In the genomic region with DNA sequence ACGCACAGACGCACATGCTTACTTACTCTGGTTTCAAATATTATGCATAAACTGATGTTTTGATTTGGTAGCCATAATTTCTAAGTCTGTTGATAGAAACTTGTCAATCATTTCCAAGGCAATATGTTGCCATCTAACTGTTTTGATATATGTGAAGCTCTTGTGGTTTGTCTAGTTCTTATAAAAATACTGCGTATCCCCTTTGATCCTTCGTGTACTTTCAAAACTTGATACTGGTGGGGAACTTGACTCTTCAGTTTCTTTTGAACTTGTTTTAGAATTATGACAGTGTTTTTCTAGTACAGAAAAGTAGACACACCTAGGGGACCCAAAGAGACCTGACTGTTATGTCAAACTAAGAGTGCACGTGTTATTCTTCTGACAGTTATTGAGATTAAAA, we compare ENCODE assay signal across 14 cellular contexts.
DNase-seq lines count a peak whose midpoint lies in the region; ATAC-seq and TF ChIP-seq lines count a peak whose summit lies in the region.
"Had no signal": no experiment of that assay in that cellular context is flagged by ENCODE, and none has a peak within 500 bp of the region (broad histone marks: within the 10 kb centered on the region; RNA-seq: fewer than 3 reads in every experiment).

No MANE protein-coding gene starts in this region.

- no peak overlapping the region for H3K23ac ChIP-seq in mesendoderm (ENCODE audit: low read length)

- no peaks in the 10 kb centered on the region for H3K27me3 Mint-ChIP-seq in activated CD4-positive, alpha-beta T cell treated with anti-CD3 and anti-CD28 coated beads for 36 hours
- no peaks in the 10 kb centered on the region for H3K27me3 Mint-ChIP-seq in CD4-positive, CD25-positive, alpha-beta regulatory T cell
- no peaks in the 10 kb centered on the region for H3K27me3 Mint-ChIP-seq in activated naive CD8-positive, alpha-beta T cell treated with anti-CD3 and anti-CD28 coated beads for 36 hours
- no peaks in the 10 kb centered on the region for H3K27me3 Mint-ChIP-seq in nephron progenitor cell (ENCODE audit: low read depth, poor library complexity)

- CTCF ChIA-PET in activated CD4-positive, alpha-beta T cell treated with anti-CD3 and anti-CD28 coated beads for 36 hours (lab: Charles Lee), result no interaction called here

- H3K4ac ChIP-seq in mesendoderm (ENCODE audit: low read depth, low read length), result no peak overlapping the region

- no peaks in the 10 kb centered on the region for H3K4me1 ChIP-seq in CD4-positive, CD25-positive, alpha-beta regulatory T cell (ENCODE audit: control insufficient read depth, insufficient read depth, low read length, poor library complexity, severe bottlenecking)
- H3K4me1 ChIP-seq in mesendoderm (ENCODE audit: control insufficient read depth, low read depth, low read length), result no peaks in the 10 kb centered on the region
- H3K4me1 ChIP-seq: BLaER1 had no signal

- H2BK5ac ChIP-seq in mesendoderm (ENCODE audit: low read length), result no peak overlapping the region

- H3K4me1 Mint-ChIP-seq in activated CD4-positive, alpha-beta T cell treated with anti-CD3 and anti-CD28 coated beads for 36 hours, result peaks cover 7% of the 10 kb centered on the region
- H3K4me1 Mint-ChIP-seq in CD4-positive, CD25-positive, alpha-beta regulatory T cell, result peaks cover 0 to 22% (median 2%) of the 10 kb centered on the region in 4 donors
- H3K4me1 Mint-ChIP-seq in activated naive CD8-positive, alpha-beta T cell treated with anti-CD3 and anti-CD28 coated beads for 36 hours, result peaks cover 2% of the 10 kb centered on the region
- peaks cover 65% of the 10 kb centered on the region for H3K4me1 Mint-ChIP-seq in nephron progenitor cell

- 100% methylated on average over 2 of the region's 5 CpGs for WGBS in mesendoderm (ENCODE audit: extremely low coverage, insufficient coverage, low lambda C conversion rate)

- H3K27me3 ChIP-seq in CD4-positive, CD25-positive, alpha-beta regulatory T cell (ENCODE audit: control insufficient read depth, insufficient read depth, low read length), result no peaks in the 10 kb centered on the region
- H3K27me3 ChIP-seq in mesendoderm (ENCODE audit: insufficient read depth, low read length, poor library complexity), result no peaks in the 10 kb centered on the region
- H3K27me3 ChIP-seq: BLaER1 had no signal

- peak overlapping the region; percentile 68 for H3K27ac ChIP-seq in CD4-positive, CD25-positive, alpha-beta regulatory T cell (ENCODE audit: insufficient read depth, low read length, poor library complexity, severe bottlenecking)
- no peak overlapping the region for H3K27ac ChIP-seq in mesendoderm (ENCODE audit: low read depth, low read length)
- H3K27ac ChIP-seq: BLaER1 had no signal

- H4K5ac ChIP-seq in mesendoderm (ENCODE audit: low read length), result no peak overlapping the region

- no peak overlapping the region for H3K27ac Mint-ChIP-seq in activated CD4-positive, alpha-beta T cell treated with anti-CD3 and anti-CD28 coated beads for 36 hours
- peak overlapping the region; percentile 82 to 94 (median 83) for H3K27ac Mint-ChIP-seq in CD4-positive, CD25-positive, alpha-beta regulatory T cell
- H3K27ac Mint-ChIP-seq in activated naive CD8-positive, alpha-beta T cell treated with anti-CD3 and anti-CD28 coated beads for 36 hours, result peak overlapping the region; percentile 13
- H3K27ac Mint-ChIP-seq in nephron progenitor cell, result peak overlapping the region; percentile 11
- H3K27ac Mint-ChIP-seq: HFFc6 had no signal

- no peak overlapping the region for H2BK120ac ChIP-seq in mesendoderm (ENCODE audit: low read depth, low read length)

- H3K36me3 ChIP-seq in CD4-positive, CD25-positive, alpha-beta regulatory T cell (ENCODE audit: control insufficient read depth, insufficient read depth, low read length), result no peaks in the 10 kb centered on the region
- H3K36me3 ChIP-seq in mesendoderm (ENCODE audit: control insufficient read depth, insufficient read depth, low read length), result no peaks in the 10 kb centered on the region
- H3K36me3 ChIP-seq: BLaER1 had no signal

- no peak overlapping the region for H3K4me2 ChIP-seq in mesendoderm (ENCODE audit: low read length)
- H3K4me2 ChIP-seq: BLaER1 had no signal

- no peak overlapping the region for H3K9ac ChIP-seq in mesendoderm (ENCODE audit: low read length)
- H3K9ac ChIP-seq: BLaER1 had no signal

- no peak overlapping the region for H3K4me3 ChIP-seq in CD4-positive, CD25-positive, alpha-beta regulatory T cell (ENCODE audit: low read depth, low read length)
- H3K4me3 ChIP-seq in mesendoderm (ENCODE audit: low read length), result no peak overlapping the region
- H3K4me3 ChIP-seq: BLaER1 had no signal

- intact Hi-C loops in activated CD4-positive, alpha-beta T cell treated with anti-CD3 and anti-CD28 coated beads for 36 hours (cut with DNase I, micrococcal nuclease), result no loop called here

- POLR2A ChIA-PET in activated CD4-positive, alpha-beta T cell treated with anti-CD3 and anti-CD28 coated beads for 36 hours (lab: Charles Lee), result no interaction called here

- no peak overlapping the region for H3K4me3 Mint-ChIP-seq in activated CD4-positive, alpha-beta T cell treated with anti-CD3 and anti-CD28 coated beads for 36 hours
- H3K4me3 Mint-ChIP-seq in CD4-positive, CD25-positive, alpha-beta regulatory T cell, result peak overlapping the region in 3 of 4 donors; percentile 4 to 61 (median 18)
- no peak overlapping the region for H3K4me3 Mint-ChIP-seq in activated naive CD8-positive, alpha-beta T cell treated with anti-CD3 and anti-CD28 coated beads for 36 hours
- H3K4me3 Mint-ChIP-seq in nephron progenitor cell, result no peak overlapping the region
- H3K4me3 Mint-ChIP-seq: HFFc6 had no signal

- H3K18ac ChIP-seq in mesendoderm (ENCODE audit: low read length), result no peak overlapping the region

- no peaks in the 10 kb centered on the region for H3K9me3 ChIP-seq in CD4-positive, CD25-positive, alpha-beta regulatory T cell (ENCODE audit: control insufficient read depth in 2 of 2, low read length in 2 of 2)
- H3K9me3 ChIP-seq: BLaER1 had no signal

- DNase-seq in activated CD4-positive, alpha-beta T cell treated with anti-CD3 and anti-CD28 coated beads for 36 hours, result no peak
- DNase-seq in activated CD4-positive, alpha-beta T cell treated with anti-CD3 and anti-CD28 coated beads for 48 hours, result no peak
- DNase-seq in CD4-positive, CD25-positive, alpha-beta regulatory T cell, result peak in 2 of 3 donors; percentile 61 to 71
- DNase-seq in activated naive CD8-positive, alpha-beta T cell treated with anti-CD3 and anti-CD28 coated beads for 36 hours, result no peak
- DNase-seq in nephron progenitor cell (no peak), NCI-H510A treated with DMSO at 0.1 percent for 48 hours (lab: John Stamatoyannopoulos, UW) (no peak), mesendoderm (no peak)
- DNase-seq: 8988T, AML-193, Calu3, DMS 273 treated with DMSO at 0.1 percent for 48 hours, HCEC 1CT, HFFc6 had no signal

- H3K79me2 ChIP-seq in mesendoderm (ENCODE audit: control insufficient read depth, insufficient read depth, low read length), result no peaks in the 10 kb centered on the region

- H4K8ac ChIP-seq in mesendoderm (ENCODE audit: low read depth, low read length), result no peak overlapping the region

- no peak overlapping the region for H2AK5ac ChIP-seq in mesendoderm (ENCODE audit: low read length)

- H3K56ac ChIP-seq in mesendoderm (ENCODE audit: low read length), result no peak overlapping the region

- H2BK15ac ChIP-seq in mesendoderm (replicated peaks; ENCODE audit: low read depth), result no peak overlapping the region

- H3K36me3 Mint-ChIP-seq in activated CD4-positive, alpha-beta T cell treated with anti-CD3 and anti-CD28 coated beads for 36 hours (ENCODE audit: low read depth), result no peaks in the 10 kb centered on the region
- H3K36me3 Mint-ChIP-seq in CD4-positive, CD25-positive, alpha-beta regulatory T cell, result no peaks in the 10 kb centered on the region
- no peaks in the 10 kb centered on the region for H3K36me3 Mint-ChIP-seq in activated naive CD8-positive, alpha-beta T cell treated with anti-CD3 and anti-CD28 coated beads for 36 hours
- H3K36me3 Mint-ChIP-seq in nephron progenitor cell (ENCODE audit: low read depth), result no peaks in the 10 kb centered on the region

- no peak for TF ChIP-seq CTCF in nephron progenitor cell (IDR thresholded peaks at IDR 0.05)

- peak; percentile 71 for ATAC-seq in activated CD4-positive, alpha-beta T cell treated with anti-CD3 and anti-CD28 coated beads for 36 hours
- peak; percentile 78 to 79 for ATAC-seq in CD4-positive, CD25-positive, alpha-beta regulatory T cell (ENCODE audit: low read depth in 2 of 2)

- no peaks in the 10 kb centered on the region for H3K79me1 ChIP-seq in mesendoderm (ENCODE audit: low read length)

- no peaks in the 10 kb centered on the region for H3K9me3 Mint-ChIP-seq in activated CD4-positive, alpha-beta T cell treated with anti-CD3 and anti-CD28 coated beads for 36 hours (ENCODE audit: low read depth)
- peaks cover 0 to 5% (median 0%) of the 10 kb centered on the region in 7 donors for H3K9me3 Mint-ChIP-seq in CD4-positive, CD25-positive, alpha-beta regulatory T cell
- no peaks in the 10 kb centered on the region for H3K9me3 Mint-ChIP-seq in activated naive CD8-positive, alpha-beta T cell treated with anti-CD3 and anti-CD28 coated beads for 36 hours
- peaks cover 4% of the 10 kb centered on the region for H3K9me3 Mint-ChIP-seq in nephron progenitor cell
- H3K9me3 Mint-ChIP-seq: HFFc6 had no signal

Comparison
In these comparisons a context has a peak if more than half of its experiments do, and no peak if none do; other contexts are left out.
1. DNase-seq: peak in CD4-positive, CD25-positive, alpha-beta regulatory T cell (2 of 3); none in activated CD4-positive, alpha-beta T cell treated with anti-CD3 and anti-CD28 coated beads for 36 hours (single experiment), activated CD4-positive, alpha-beta T cell treated with anti-CD3 and anti-CD28 coated beads for 48 hours (single experiment), activated naive CD8-positive, alpha-beta T cell treated with anti-CD3 and anti-CD28 coated beads for 36 hours (single experiment), nephron progenitor cell (single experiment), NCI-H510A treated with DMSO at 0.1 percent for 48 hours (single experiment) and mesendoderm (single experiment).
2. H3K4me3 Mint-ChIP-seq: peak in CD4-positive, CD25-positive, alpha-beta regulatory T cell (3 of 4); none in activated CD4-positive, alpha-beta T cell treated with anti-CD3 and anti-CD28 coated beads for 36 hours (single experiment), activated naive CD8-positive, alpha-beta T cell treated with anti-CD3 and anti-CD28 coated beads for 36 hours (single experiment) and nephron progenitor cell (single experiment).